ENCODE assay signal across 1 cellular context in the genomic region with DNA sequence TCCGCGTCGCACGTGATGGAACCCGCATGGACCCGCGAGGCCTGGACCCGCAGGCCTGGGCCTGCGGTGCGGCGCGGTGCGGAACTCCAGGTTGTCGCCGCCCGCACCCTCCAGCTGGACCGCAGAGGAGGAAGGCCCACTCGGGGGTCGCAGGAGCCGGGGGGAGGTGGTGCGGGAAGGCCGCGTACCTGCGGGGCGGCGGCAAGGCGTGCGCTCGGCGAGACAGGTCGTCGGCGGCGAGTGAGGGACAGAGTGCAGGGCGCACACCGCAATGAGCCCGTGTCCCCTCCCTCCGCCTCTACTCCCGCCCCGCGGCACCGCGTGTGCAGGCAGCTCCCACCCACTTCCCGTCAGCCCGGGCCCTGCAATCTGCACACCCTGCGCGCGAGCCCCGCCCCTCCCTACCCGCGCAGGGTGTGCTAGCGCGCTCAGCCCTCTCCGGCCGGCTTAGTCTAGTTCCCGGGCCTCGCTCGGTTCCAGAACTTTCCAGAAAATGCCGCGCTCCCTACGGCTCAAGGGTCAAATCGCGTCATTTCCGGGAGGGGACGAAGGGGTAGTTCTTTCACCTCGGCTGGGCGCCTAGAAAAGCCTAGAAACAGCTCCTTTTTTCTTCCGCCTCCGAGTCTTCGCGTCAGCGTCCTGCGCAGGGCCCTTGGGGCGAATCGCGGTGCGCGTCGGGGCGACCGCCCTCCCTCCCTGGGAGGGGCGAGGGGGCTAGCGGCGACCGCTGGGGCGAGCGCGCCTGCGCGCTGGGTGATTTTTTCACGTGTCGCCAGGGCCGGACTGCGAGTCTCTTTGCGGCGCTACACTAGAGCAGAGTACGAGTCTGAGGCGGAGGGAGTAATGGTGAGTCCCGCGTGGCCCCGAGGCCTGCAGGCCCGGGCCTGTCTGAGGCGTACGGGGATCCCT.
TF ChIP-seq lines count a peak whose summit lies in the region.

A gene (minus strand): TSS at position 247 of the 909 bp plus-strand sequence. CDS start 992 bp downstream, outside the sequence.
A gene (plus strand): TSS at position 786 of the 909 bp plus-strand sequence. CDS start 58 bp downstream, at position 844.

TF ChIP-seq in HepG2, 621 proteins besides CTCF, POLR2A, EP300 and RAD21 (continued from another document and continues in another):
- TF ChIP-seq, protein P1, sequence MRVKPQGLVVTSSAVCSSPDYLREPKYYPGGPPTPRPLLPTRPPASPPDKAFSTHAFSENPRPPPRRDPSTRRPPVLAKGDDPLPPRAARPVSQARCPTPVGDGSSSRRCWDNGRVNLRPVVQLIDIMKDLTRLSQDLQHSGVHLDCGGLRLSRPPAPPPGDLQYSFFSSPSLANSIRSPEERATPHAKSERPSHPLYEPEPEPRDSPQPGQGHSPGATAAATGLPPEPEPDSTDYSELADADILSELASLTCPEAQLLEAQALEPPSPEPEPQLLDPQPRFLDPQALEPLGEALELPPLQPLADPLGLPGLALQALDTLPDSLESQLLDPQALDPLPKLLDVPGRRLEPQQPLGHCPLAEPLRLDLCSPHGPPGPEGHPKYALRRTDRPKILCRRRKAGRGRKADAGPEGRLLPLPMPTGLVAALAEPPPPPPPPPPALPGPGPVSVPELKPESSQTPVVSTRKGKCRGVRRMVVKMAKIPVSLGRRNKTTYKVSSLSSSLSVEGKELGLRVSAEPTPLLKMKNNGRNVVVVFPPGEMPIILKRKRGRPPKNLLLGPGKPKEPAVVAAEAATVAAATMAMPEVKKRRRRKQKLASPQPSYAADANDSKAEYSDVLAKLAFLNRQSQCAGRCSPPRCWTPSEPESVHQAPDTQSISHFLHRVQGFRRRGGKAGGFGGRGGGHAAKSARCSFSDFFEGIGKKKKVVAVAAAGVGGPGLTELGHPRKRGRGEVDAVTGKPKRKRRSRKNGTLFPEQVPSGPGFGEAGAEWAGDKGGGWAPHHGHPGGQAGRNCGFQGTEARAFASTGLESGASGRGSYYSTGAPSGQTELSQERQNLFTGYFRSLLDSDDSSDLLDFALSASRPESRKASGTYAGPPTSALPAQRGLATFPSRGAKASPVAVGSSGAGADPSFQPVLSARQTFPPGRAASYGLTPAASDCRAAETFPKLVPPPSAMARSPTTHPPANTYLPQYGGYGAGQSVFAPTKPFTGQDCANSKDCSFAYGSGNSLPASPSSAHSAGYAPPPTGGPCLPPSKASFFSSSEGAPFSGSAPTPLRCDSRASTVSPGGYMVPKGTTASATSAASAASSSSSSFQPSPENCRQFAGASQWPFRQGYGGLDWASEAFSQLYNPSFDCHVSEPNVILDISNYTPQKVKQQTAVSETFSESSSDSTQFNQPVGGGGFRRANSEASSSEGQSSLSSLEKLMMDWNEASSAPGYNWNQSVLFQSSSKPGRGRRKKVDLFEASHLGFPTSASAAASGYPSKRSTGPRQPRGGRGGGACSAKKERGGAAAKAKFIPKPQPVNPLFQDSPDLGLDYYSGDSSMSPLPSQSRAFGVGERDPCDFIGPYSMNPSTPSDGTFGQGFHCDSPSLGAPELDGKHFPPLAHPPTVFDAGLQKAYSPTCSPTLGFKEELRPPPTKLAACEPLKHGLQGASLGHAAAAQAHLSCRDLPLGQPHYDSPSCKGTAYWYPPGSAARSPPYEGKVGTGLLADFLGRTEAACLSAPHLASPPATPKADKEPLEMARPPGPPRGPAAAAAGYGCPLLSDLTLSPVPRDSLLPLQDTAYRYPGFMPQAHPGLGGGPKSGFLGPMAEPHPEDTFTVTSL (CRISPR knock-in tag; IDR thresholded peaks at IDR 0.05; ENCODE audit: borderline replicate concordance) = peak; percentile 62
- TF ChIP-seq PAWR (CRISPR knock-in tag; IDR thresholded peaks at IDR 0.05; ENCODE audit: borderline replicate concordance) (0 out of 2 replicates have a peak, but pooled peaks have one; percentile 49), ZNF777 (CRISPR knock-in tag; IDR thresholded peaks at IDR 0.05) (peak; percentile 78), HOXA5 (CRISPR knock-in tag; IDR thresholded peaks at IDR 0.05) (peak; percentile 88), SRSF1 (optimal IDR thresholded peaks at IDR 0.05; ENCODE audit: low read depth, low read length) (peak; percentile 33), SMYD3 (CRISPR knock-in tag; IDR thresholded peaks at IDR 0.05) (peak; percentile 89), SUZ12 (IDR thresholded peaks at IDR 0.05; ENCODE audit: low read depth, low read length) (no peak), KDM4B (CRISPR knock-in tag; IDR thresholded peaks at IDR 0.05) (peak; percentile 90), ARNTL (CRISPR knock-in tag; IDR thresholded peaks at IDR 0.05) (peak; percentile 95), TSC22D2 (CRISPR knock-in tag; IDR thresholded peaks at IDR 0.05; ENCODE audit: borderline replicate concordance) (peak; percentile 95), MAZ (IDR thresholded peaks at IDR 0.05; ENCODE audit: borderline replicate concordance, low read depth, low read length) (peak; percentile 99), MAZ (CRISPR knock-in tag; IDR thresholded peaks at IDR 0.05; ENCODE audit: low read depth) (peak; percentile 100), MXD4 (CRISPR knock-in tag; IDR thresholded peaks at IDR 0.05) (peak; percentile 94; the same call in 1 of the 2 replicates), ZNF530 (CRISPR knock-in tag; IDR thresholded peaks at IDR 0.05; ENCODE audit: low read depth) (peak; percentile 95), U2AF1 (optimal IDR thresholded peaks at IDR 0.05; ENCODE audit: low read depth, low read length) (peak; percentile 68), ZNF788 (CRISPR knock-in tag; IDR thresholded peaks at IDR 0.05; ENCODE audit: borderline replicate concordance) (peak; percentile 99), ZNF335 (CRISPR knock-in tag; IDR thresholded peaks at IDR 0.05) (peak; percentile 70), JUNB (CRISPR knock-in tag; IDR thresholded peaks at IDR 0.05; ENCODE audit: borderline replicate concordance) (peak; percentile 81), ZNF83 (CRISPR knock-in tag; IDR thresholded peaks at IDR 0.05; ENCODE audit: borderline replicate concordance) (peak; percentile 87; the same call in 1 of the 2 replicates), GATA4 (IDR thresholded peaks at IDR 0.05; ENCODE audit: borderline replicate concordance, low read depth) (peak; percentile 49; the same call in 1 of the 2 replicates), ZBTB3 (CRISPR knock-in tag; IDR thresholded peaks at IDR 0.05; ENCODE audit: borderline replicate concordance, low read depth) (peak; percentile 75), CBX2 (IDR thresholded peaks at IDR 0.05; ENCODE audit: low read depth, low read length) (no peak), CBX2 (CRISPR knock-in tag; IDR thresholded peaks at IDR 0.05; ENCODE audit: low read depth) (peak; percentile 81; the same call in 1 of the 2 replicates)
- TF ChIP-seq, protein P2, sequence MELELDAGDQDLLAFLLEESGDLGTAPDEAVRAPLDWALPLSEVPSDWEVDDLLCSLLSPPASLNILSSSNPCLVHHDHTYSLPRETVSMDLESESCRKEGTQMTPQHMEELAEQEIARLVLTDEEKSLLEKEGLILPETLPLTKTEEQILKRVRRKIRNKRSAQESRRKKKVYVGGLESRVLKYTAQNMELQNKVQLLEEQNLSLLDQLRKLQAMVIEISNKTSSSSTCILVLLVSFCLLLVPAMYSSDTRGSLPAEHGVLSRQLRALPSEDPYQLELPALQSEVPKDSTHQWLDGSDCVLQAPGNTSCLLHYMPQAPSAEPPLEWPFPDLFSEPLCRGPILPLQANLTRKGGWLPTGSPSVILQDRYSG (CRISPR knock-in tag; IDR thresholded peaks at IDR 0.05) = peak; percentile 94
- TF ChIP-seq, protein P3, sequence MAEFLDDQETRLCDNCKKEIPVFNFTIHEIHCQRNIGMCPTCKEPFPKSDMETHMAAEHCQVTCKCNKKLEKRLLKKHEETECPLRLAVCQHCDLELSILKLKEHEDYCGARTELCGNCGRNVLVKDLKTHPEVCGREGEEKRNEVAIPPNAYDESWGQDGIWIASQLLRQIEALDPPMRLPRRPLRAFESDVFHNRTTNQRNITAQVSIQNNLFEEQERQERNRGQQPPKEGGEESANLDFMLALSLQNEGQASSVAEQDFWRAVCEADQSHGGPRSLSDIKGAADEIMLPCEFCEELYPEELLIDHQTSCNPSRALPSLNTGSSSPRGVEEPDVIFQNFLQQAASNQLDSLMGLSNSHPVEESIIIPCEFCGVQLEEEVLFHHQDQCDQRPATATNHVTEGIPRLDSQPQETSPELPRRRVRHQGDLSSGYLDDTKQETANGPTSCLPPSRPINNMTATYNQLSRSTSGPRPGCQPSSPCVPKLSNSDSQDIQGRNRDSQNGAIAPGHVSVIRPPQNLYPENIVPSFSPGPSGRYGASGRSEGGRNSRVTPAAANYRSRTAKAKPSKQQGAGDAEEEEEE (CRISPR knock-in tag; IDR thresholded peaks at IDR 0.05; ENCODE audit: borderline replicate concordance) = peak; percentile 94; the same call in 1 of the 2 replicates
- TF ChIP-seq, protein P4, sequence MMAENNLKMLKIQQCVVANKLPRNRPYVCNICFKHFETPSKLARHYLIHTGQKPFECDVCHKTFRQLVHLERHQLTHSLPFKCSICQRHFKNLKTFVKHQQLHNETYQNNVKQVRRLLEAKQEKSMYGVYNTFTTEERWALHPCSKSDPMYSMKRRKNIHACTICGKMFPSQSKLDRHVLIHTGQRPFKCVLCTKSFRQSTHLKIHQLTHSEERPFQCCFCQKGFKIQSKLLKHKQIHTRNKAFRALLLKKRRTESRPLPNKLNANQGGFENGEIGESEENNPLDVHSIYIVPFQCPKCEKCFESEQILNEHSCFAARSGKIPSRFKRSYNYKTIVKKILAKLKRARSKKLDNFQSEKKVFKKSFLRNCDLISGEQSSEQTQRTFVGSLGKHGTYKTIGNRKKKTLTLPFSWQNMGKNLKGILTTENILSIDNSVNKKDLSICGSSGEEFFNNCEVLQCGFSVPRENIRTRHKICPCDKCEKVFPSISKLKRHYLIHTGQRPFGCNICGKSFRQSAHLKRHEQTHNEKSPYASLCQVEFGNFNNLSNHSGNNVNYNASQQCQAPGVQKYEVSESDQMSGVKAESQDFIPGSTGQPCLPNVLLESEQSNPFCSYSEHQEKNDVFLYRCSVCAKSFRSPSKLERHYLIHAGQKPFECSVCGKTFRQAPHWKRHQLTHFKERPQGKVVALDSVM (CRISPR knock-in tag; IDR thresholded peaks at IDR 0.05) = peak; percentile 75; the same call in 1 of the 2 replicates
- TF ChIP-seq, protein P5, sequence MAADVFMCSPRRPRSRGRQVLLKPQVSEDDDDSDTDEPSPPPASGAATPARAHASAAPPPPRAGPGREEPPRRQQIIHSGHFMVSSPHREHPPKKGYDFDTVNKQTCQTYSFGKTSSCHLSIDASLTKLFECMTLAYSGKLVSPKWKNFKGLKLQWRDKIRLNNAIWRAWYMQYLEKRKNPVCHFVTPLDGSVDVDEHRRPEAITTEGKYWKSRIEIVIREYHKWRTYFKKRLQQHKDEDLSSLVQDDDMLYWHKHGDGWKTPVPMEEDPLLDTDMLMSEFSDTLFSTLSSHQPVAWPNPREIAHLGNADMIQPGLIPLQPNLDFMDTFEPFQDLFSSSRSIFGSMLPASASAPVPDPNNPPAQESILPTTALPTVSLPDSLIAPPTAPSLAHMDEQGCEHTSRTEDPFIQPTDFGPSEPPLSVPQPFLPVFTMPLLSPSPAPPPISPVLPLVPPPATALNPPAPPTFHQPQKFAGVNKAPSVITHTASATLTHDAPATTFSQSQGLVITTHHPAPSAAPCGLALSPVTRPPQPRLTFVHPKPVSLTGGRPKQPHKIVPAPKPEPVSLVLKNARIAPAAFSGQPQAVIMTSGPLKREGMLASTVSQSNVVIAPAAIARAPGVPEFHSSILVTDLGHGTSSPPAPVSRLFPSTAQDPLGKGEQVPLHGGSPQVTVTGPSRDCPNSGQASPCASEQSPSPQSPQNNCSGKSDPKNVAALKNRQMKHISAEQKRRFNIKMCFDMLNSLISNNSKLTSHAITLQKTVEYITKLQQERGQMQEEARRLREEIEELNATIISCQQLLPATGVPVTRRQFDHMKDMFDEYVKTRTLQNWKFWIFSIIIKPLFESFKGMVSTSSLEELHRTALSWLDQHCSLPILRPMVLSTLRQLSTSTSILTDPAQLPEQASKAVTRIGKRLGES (CRISPR knock-in tag; IDR thresholded peaks at IDR 0.05; ENCODE audit: borderline replicate concordance) = peak; percentile 72; the same call in 1 of the 2 replicates
- TF ChIP-seq, protein P6, sequence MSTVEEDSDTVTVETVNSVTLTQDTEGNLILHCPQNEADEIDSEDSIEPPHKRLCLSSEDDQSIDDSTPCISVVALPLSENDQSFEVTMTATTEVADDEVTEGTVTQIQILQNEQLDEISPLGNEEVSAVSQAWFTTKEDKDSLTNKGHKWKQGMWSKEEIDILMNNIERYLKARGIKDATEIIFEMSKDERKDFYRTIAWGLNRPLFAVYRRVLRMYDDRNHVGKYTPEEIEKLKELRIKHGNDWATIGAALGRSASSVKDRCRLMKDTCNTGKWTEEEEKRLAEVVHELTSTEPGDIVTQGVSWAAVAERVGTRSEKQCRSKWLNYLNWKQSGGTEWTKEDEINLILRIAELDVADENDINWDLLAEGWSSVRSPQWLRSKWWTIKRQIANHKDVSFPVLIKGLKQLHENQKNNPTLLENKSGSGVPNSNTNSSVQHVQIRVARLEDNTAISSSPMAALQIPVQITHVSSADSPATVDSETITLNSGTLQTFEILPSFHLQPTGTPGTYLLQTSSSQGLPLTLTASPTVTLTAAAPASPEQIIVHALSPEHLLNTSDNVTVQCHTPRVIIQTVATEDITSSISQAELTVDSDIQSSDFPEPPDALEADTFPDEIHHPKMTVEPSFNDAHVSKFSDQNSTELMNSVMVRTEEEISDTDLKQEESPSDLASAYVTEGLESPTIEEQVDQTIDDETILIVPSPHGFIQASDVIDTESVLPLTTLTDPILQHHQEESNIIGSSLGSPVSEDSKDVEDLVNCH (CRISPR knock-in tag; IDR thresholded peaks at IDR 0.05) = peak; percentile 81; the same call in 1 of the 2 replicates
- TF ChIP-seq, protein P7, sequence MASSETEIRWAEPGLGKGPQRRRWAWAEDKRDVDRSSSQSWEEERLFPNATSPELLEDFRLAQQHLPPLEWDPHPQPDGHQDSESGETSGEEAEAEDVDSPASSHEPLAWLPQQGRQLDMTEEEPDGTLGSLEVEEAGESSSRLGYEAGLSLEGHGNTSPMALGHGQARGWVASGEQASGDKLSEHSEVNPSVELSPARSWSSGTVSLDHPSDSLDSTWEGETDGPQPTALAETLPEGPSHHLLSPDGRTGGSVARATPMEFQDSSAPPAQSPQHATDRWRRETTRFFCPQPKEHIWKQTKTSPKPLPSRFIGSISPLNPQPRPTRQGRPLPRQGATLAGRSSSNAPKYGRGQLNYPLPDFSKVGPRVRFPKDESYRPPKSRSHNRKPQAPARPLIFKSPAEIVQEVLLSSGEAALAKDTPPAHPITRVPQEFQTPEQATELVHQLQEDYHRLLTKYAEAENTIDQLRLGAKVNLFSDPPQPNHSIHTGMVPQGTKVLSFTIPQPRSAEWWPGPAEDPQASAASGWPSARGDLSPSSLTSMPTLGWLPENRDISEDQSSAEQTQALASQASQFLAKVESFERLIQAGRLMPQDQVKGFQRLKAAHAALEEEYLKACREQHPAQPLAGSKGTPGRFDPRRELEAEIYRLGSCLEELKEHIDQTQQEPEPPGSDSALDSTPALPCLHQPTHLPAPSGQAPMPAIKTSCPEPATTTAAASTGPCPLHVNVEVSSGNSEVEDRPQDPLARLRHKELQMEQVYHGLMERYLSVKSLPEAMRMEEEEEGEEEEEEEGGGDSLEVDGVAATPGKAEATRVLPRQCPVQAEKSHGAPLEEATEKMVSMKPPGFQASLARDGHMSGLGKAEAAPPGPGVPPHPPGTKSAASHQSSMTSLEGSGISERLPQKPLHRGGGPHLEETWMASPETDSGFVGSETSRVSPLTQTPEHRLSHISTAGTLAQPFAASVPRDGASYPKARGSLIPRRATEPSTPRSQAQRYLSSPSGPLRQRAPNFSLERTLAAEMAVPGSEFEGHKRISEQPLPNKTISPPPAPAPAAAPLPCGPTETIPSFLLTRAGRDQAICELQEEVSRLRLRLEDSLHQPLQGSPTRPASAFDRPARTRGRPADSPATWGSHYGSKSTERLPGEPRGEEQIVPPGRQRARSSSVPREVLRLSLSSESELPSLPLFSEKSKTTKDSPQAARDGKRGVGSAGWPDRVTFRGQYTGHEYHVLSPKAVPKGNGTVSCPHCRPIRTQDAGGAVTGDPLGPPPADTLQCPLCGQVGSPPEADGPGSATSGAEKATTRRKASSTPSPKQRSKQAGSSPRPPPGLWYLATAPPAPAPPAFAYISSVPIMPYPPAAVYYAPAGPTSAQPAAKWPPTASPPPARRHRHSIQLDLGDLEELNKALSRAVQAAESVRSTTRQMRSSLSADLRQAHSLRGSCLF (CRISPR knock-in tag; IDR thresholded peaks at IDR 0.05; ENCODE audit: borderline replicate concordance) = no peak; the same call in 1 of the 2 replicates
